In the genomic region with DNA sequence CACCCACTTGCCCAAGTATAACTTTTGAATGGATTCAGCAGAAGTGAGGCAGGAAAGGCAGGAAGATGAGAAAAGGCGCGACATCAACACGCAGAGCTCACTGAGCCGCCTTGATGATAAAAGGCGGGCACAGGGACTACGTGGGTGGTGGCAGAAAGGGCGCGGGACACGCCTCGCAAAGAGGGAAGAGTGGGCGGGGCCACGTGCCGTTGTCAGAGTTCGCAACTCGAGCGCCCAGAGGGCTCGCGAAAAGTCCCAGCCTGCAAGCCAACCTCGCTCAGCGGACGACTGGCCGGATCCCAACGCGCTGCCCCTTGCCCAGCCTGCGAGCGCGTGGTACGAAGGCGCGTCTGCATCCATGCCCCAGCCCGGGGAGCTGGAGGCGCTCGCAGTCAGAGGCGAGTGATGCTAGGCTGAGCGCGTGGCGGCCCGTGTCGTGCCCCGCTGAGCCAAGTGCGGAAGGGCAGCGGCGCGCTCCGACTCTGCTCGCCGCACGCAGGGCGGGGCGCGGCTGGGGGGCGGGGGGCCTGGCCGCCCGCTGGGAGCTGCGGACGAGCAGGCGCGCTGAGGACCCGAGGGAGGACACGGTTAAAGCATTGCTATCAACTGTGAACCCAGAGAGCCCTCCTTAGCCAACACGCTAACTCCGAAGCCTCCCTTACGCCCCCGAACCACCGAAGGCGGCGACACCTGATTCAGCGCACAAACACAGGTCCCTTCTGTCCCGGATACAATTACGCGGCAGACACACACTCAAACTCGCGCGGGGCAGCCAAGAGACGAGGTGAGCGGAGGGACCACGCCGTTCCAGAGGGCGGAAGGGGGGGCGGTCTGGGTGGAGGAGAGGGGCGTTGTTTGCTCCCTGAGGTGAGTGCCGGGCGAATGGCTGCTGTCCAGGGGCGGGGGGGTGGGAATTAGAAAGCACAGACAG, we compare ENCODE assay signal across 8 cellular contexts. TPM values are rescaled to one million over a fixed set of nuclear protein-coding genes. Genes with fewer than 3 reads are reported as not detected.
DNase-seq lines count a peak whose midpoint lies in the region; ATAC-seq lines count a peak whose summit lies in the region.

A gene with protein sequence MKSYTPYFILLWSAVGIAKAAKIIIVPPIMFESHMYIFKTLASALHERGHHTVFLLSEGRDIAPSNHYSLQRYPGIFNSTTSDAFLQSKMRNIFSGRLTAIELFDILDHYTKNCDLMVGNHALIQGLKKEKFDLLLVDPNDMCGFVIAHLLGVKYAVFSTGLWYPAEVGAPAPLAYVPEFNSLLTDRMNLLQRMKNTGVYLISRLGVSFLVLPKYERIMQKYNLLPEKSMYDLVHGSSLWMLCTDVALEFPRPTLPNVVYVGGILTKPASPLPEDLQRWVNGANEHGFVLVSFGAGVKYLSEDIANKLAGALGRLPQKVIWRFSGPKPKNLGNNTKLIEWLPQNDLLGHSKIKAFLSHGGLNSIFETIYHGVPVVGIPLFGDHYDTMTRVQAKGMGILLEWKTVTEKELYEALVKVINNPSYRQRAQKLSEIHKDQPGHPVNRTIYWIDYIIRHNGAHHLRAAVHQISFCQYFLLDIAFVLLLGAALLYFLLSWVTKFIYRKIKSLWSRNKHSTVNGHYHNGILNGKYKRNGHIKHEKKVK (plus strand): TSS at position 617 of the 931 bp plus-strand sequence. CDS start 24,074 bp downstream, outside the sequence.

- peak; percentile 40 for ATAC-seq in GM21390 (IDR thresholded peaks at IDR 0.05; ENCODE audit: unreplicated experiment)

- DNase-seq in D341Med (ENCODE audit: low spot score) (peak; percentile 77), HuH-7.5 (ENCODE audit: low spot score) (peak; percentile 28), SK-MEL-5 (ENCODE audit: low read depth, low spot score) (peak; percentile 40), caudate nucleus (lab: John Stamatoyannopoulos, UW) (peak in 59 of 61 donors; percentile 17 to 85 (median 67)), kidney glomerular epithelial cell (lab: John Stamatoyannopoulos, UW) (peak; percentile 33), SIG-M5 treated with dmso at 0.1 percent for 504 hours (lab: John Stamatoyannopoulos, UW; ENCODE audit: unreplicated experiment) (no peak)
- DNase-seq in stimulated activated CD4-positive, alpha-beta T cell treated with anti-CD3 and anti-CD28 coated beads, Interleukin-15, amount 100 ng/mL, for 24 hours: peak; percentile 75

- in situ Hi-C loops in SK-MEL-5 (cut with HindIII; ENCODE audit: low pct_unique_long_range_greater_than_20kb, low sequenced_read_pairs): no loop called here

- peak within 1 kb of the TSS; percentile 91 for H3K27ac ChIP-seq in caudate nucleus (ENCODE audit: low read depth, low read length)

RNA-seq across cellular contexts. Expression of the gene that starts here (rescaled TPM):
- total RNA-seq in SK-MEL-5 (2014; rRNA removed; shearing (Covaris generic)): 7.4 and 7.8 TPM in 2 replicates
- 7.4 and 7.6 TPM in 2 replicates for polyA plus RNA-seq in SK-MEL-5 (2015; cell fraction: cytosol; rRNA removed)
- 1.3 and 1.4 TPM in 2 replicates for polyA plus RNA-seq in SK-MEL-5 (2015; cell fraction: nucleus; rRNA removed)
